Comparison of ENCODE assay signal across 1 cellular context in genomic region chr20:33724439-33725094, GRCh38.
A peak's percentile ranks its signal among the peaks of the same experiment; 100 is the strongest.
TF ChIP-seq lines count a peak whose summit lies in the region.

No MANE protein-coding gene starts in this region.

TF ChIP-seq in HepG2, 621 proteins besides CTCF, POLR2A, EP300 and RAD21 (continued from another document and continues in another):
- TF ChIP-seq PHF5A (CRISPR knock-in tag; IDR thresholded peaks at IDR 0.05; ENCODE audit: low read depth, unreplicated experiment), result no peak
- no peak for TF ChIP-seq ZNF484 (CRISPR knock-in tag; IDR thresholded peaks at IDR 0.05; ENCODE audit: borderline replicate concordance, low read depth)
- TF ChIP-seq, protein P1, sequence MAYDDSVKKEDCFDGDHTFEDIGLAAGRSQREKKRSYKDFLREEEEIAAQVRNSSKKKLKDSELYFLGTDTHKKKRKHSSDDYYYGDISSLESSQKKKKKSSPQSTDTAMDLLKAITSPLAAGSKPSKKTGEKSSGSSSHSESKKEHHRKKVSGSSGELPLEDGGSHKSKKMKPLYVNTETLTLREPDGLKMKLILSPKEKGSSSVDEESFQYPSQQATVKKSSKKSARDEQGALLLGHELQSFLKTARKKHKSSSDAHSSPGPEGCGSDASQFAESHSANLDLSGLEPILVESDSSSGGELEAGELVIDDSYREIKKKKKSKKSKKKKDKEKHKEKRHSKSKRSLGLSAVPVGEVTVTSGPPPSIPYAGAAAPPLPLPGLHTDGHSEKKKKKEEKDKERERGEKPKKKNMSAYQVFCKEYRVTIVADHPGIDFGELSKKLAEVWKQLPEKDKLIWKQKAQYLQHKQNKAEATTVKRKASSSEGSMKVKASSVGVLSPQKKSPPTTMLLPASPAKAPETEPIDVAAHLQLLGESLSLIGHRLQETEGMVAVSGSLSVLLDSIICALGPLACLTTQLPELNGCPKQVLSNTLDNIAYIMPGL (CRISPR knock-in tag; IDR thresholded peaks at IDR 0.05; ENCODE audit: borderline replicate concordance in 1 of 2, low read depth in 1 of 2), result peak in 1 of 2 experiments; percentile 50; a peak in 2 of 4 replicates
- TF ChIP-seq ZNF724P (CRISPR knock-in tag; IDR thresholded peaks at IDR 0.05; ENCODE audit: borderline replicate concordance), result no peak
- TF ChIP-seq NR3C1 (CRISPR knock-in tag; IDR thresholded peaks at IDR 0.05), result no peak
- TF ChIP-seq FOXA3 (CRISPR knock-in tag; IDR thresholded peaks at IDR 0.05), result peak; percentile 68
- TF ChIP-seq ZNF383 (CRISPR knock-in tag; IDR thresholded peaks at IDR 0.05; ENCODE audit: borderline replicate concordance), result no peak
- TF ChIP-seq BRD4 (CRISPR knock-in tag; IDR thresholded peaks at IDR 0.05), result peak; percentile 60; the same call in 1 of the 2 replicates
- no peak for TF ChIP-seq ZNF343 (CRISPR knock-in tag; IDR thresholded peaks at IDR 0.05)
- TF ChIP-seq ATRX (CRISPR knock-in tag; IDR thresholded peaks at IDR 0.05; ENCODE audit: borderline replicate concordance), result no peak
- TF ChIP-seq ZNF570 (CRISPR knock-in tag; IDR thresholded peaks at IDR 0.05; ENCODE audit: borderline replicate concordance), result no peak
- no peak for TF ChIP-seq ZNF589 (CRISPR knock-in tag; conservative IDR thresholded peaks at IDR 0.05)
- TF ChIP-seq SP140L (CRISPR knock-in tag; IDR thresholded peaks at IDR 0.05; ENCODE audit: borderline replicate concordance), result 0 out of 2 replicates have a peak, but pooled peaks have one; percentile 73
- no peak for TF ChIP-seq TSC22D2 (CRISPR knock-in tag; IDR thresholded peaks at IDR 0.05; ENCODE audit: borderline replicate concordance)
- TF ChIP-seq SRF (IDR thresholded peaks at IDR 0.05; ENCODE audit: low read depth, low read length), result 0 out of 2 replicates have a peak, but pooled peaks have one; percentile 24
- TF ChIP-seq, protein P2, sequence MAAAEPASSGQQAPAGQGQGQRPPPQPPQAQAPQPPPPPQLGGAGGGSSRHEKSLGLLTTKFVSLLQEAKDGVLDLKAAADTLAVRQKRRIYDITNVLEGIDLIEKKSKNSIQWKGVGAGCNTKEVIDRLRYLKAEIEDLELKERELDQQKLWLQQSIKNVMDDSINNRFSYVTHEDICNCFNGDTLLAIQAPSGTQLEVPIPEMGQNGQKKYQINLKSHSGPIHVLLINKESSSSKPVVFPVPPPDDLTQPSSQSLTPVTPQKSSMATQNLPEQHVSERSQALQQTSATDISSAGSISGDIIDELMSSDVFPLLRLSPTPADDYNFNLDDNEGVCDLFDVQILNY (CRISPR knock-in tag; conservative IDR thresholded peaks at IDR 0.05), result no peak
- peak; percentile 79 for TF ChIP-seq CREM (IDR thresholded peaks at IDR 0.05)
- TF ChIP-seq CREM (CRISPR knock-in tag; IDR thresholded peaks at IDR 0.05), result no peak
- TF ChIP-seq, protein P3, sequence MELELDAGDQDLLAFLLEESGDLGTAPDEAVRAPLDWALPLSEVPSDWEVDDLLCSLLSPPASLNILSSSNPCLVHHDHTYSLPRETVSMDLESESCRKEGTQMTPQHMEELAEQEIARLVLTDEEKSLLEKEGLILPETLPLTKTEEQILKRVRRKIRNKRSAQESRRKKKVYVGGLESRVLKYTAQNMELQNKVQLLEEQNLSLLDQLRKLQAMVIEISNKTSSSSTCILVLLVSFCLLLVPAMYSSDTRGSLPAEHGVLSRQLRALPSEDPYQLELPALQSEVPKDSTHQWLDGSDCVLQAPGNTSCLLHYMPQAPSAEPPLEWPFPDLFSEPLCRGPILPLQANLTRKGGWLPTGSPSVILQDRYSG (CRISPR knock-in tag; IDR thresholded peaks at IDR 0.05), result no peak
- no peak for TF ChIP-seq RBFOX2 (IDR thresholded peaks at IDR 0.05; ENCODE audit: low read depth, low read length)
- no peak for TF ChIP-seq SRSF1 (optimal IDR thresholded peaks at IDR 0.05; ENCODE audit: low read depth, low read length)
- TF ChIP-seq PPARG (CRISPR knock-in tag; conservative IDR thresholded peaks at IDR 0.05), result peak; percentile 95
- TF ChIP-seq CCDC6 (CRISPR knock-in tag; IDR thresholded peaks at IDR 0.05), result no peak
- no peak for TF ChIP-seq ZMAT3 (CRISPR knock-in tag; conservative IDR thresholded peaks at IDR 0.05)
- TF ChIP-seq, protein P4, sequence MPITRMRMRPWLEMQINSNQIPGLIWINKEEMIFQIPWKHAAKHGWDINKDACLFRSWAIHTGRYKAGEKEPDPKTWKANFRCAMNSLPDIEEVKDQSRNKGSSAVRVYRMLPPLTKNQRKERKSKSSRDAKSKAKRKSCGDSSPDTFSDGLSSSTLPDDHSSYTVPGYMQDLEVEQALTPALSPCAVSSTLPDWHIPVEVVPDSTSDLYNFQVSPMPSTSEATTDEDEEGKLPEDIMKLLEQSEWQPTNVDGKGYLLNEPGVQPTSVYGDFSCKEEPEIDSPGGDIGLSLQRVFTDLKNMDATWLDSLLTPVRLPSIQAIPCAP (CRISPR knock-in tag; IDR thresholded peaks at IDR 0.05; ENCODE audit: low read depth), result no peak
- TF ChIP-seq, protein P5, sequence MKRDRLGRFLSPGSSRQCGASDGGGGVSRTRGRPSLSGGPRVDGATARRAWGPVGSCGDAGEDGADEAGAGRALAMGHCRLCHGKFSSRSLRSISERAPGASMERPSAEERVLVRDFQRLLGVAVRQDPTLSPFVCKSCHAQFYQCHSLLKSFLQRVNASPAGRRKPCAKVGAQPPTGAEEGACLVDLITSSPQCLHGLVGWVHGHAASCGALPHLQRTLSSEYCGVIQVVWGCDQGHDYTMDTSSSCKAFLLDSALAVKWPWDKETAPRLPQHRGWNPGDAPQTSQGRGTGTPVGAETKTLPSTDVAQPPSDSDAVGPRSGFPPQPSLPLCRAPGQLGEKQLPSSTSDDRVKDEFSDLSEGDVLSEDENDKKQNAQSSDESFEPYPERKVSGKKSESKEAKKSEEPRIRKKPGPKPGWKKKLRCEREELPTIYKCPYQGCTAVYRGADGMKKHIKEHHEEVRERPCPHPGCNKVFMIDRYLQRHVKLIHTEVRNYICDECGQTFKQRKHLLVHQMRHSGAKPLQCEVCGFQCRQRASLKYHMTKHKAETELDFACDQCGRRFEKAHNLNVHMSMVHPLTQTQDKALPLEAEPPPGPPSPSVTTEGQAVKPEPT (CRISPR knock-in tag; IDR thresholded peaks at IDR 0.05; ENCODE audit: low read depth), result peak; percentile 9; the same call in 1 of the 2 replicates
- TF ChIP-seq ZMYM4 (CRISPR knock-in tag; IDR thresholded peaks at IDR 0.05), result peak; percentile 58
- peak; percentile 99 for TF ChIP-seq SATB2 (CRISPR knock-in tag; IDR thresholded peaks at IDR 0.05)
- no peak for TF ChIP-seq TFAP4 (IDR thresholded peaks at IDR 0.05; ENCODE audit: borderline replicate concordance, low read depth)
- no peak for TF ChIP-seq FOXO1 (CRISPR knock-in tag; IDR thresholded peaks at IDR 0.05)
- TF ChIP-seq CHD4 (IDR thresholded peaks at IDR 0.05; ENCODE audit: borderline replicate concordance, low read length), result peak; percentile 82; the same call in 1 of the 2 replicates
- peak; percentile 86 for TF ChIP-seq HNF4A (CRISPR knock-in tag; IDR thresholded peaks at IDR 0.05)
- no peak for TF ChIP-seq ZFP36L2 (CRISPR knock-in tag; IDR thresholded peaks at IDR 0.05)
- TF ChIP-seq LCORL (IDR thresholded peaks at IDR 0.05), result no peak
- TF ChIP-seq LCORL (CRISPR knock-in tag; IDR thresholded peaks at IDR 0.05), result peak; percentile 66
- no peak for TF ChIP-seq NFE2L1 (CRISPR knock-in tag; IDR thresholded peaks at IDR 0.05; ENCODE audit: borderline replicate concordance)
- TF ChIP-seq, protein P6, sequence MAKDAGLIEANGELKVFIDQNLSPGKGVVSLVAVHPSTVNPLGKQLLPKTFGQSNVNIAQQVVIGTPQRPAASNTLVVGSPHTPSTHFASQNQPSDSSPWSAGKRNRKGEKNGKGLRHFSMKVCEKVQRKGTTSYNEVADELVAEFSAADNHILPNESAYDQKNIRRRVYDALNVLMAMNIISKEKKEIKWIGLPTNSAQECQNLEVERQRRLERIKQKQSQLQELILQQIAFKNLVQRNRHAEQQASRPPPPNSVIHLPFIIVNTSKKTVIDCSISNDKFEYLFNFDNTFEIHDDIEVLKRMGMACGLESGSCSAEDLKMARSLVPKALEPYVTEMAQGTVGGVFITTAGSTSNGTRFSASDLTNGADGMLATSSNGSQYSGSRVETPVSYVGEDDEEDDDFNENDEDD (CRISPR knock-in tag; IDR thresholded peaks at IDR 0.05; ENCODE audit: borderline replicate concordance), result no peak
- TF ChIP-seq ZFP91 (CRISPR knock-in tag; IDR thresholded peaks at IDR 0.05; ENCODE audit: borderline replicate concordance), result peak; percentile 31; the same call in 1 of the 2 replicates
- no peak for TF ChIP-seq ZNF550 (CRISPR knock-in tag; IDR thresholded peaks at IDR 0.05; ENCODE audit: borderline replicate concordance)
- TF ChIP-seq, protein P7, sequence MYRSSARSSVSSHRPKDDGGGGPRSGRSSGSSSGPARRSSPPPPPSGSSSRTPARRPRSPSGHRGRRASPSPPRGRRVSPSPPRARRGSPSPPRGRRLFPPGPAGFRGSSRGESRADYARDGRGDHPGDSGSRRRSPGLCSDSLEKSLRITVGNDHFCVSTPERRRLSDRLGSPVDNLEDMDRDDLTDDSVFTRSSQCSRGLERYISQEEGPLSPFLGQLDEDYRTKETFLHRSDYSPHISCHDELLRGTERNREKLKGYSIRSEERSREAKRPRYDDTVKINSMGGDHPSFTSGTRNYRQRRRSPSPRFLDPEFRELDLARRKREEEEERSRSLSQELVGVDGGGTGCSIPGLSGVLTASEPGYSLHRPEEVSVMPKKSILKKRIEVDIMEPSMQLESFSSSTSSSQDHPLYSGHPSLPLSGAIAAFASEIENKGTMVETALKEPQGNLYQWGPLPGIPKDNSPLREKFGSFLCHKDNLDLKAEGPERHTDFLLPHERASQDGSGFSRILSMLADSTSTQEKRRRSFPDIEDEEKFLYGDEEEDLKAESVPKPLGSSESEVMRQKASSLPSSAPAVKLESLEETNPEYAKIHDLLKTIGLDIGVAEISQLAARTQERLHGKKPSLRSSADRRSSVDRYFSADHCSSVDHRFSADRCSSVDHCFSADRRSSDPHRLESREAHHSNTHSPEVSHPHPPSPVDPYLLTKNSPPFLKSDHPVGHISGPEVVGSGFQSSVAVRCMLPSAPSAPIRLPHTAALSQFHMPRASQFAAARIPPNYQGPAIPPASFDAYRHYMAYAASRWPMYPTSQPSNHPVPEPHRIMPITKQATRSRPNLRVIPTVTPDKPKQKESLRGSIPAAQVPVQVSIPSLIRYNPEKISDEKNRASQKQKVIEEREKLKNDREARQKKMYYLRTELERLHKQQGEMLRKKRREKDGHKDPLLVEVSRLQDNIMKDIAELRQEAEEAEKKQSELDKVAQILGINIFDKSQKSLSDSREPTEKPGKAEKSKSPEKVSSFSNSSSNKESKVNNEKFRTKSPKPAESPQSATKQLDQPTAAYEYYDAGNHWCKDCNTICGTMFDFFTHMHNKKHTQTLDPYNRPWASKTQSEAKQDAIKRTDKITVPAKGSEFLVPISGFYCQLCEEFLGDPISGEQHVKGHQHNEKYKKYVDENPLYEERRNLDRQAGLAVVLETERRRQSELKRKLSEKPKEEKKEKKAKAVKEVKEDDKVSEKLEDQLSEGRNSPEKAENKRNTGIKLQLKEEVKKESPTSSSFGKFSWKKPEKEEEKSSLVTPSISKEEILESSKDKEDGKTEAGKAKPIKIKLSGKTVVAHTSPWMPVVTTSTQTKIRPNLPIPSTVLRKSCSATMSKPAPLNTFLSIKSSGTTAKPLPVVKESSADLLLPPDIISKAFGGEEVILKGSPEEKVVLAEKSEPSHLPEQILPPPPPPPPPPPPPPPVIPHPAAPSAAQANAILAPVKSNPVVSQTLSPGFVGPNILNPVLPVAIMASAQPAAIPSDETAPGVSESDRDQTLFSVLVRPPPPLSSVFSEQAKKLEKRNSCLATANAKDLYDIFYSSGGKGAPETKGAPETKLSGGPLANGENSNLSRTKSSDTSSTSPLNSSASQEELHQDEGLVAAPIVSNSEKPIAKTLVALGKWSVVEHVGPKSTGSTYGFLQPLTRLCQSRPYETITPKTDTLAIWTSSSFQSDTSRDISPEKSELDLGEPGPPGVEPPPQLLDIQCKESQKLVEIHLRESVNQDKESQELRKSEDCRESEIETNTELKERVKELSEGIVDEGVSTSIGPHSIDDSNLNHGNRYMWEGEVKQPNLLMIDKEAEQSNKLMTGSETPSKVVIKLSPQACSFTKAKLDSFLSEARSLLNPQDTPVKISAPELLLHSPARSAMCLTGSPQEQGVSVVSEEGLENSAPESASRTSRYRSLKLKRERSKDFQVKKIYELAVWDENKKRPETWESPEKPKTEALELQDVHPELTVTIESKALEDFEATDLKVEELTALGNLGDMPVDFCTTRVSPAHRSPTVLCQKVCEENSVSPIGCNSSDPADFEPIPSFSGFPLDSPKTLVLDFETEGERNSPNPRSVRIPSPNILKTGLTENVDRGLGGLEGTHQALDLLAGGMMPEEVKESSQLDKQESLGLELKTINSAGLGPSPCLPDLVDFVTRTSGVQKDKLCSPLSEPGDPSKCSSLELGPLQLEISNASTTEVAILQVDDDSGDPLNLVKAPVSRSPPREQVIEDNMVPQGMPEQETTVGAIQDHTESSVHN (CRISPR knock-in tag; IDR thresholded peaks at IDR 0.05), result no peak
- 0 out of 2 replicates have a peak, but pooled peaks have one; percentile 18 for TF ChIP-seq SPEN (CRISPR knock-in tag; IDR thresholded peaks at IDR 0.05; ENCODE audit: low read depth)
- TF ChIP-seq ZNF792 (CRISPR knock-in tag; IDR thresholded peaks at IDR 0.05), result peak; percentile 20; the same call in 1 of the 2 replicates
- no peak for TF ChIP-seq POLR2AphosphoS2 (IDR thresholded peaks at IDR 0.05; ENCODE audit: low read depth, low read length)
- TF ChIP-seq TRAFD1 (CRISPR knock-in tag; IDR thresholded peaks at IDR 0.05; ENCODE audit: borderline replicate concordance), result no peak
- no peak for TF ChIP-seq RARG (CRISPR knock-in tag; IDR thresholded peaks at IDR 0.05; ENCODE audit: low read depth)
